ENCODE assay signal across 19 cellular contexts in the genomic region with DNA sequence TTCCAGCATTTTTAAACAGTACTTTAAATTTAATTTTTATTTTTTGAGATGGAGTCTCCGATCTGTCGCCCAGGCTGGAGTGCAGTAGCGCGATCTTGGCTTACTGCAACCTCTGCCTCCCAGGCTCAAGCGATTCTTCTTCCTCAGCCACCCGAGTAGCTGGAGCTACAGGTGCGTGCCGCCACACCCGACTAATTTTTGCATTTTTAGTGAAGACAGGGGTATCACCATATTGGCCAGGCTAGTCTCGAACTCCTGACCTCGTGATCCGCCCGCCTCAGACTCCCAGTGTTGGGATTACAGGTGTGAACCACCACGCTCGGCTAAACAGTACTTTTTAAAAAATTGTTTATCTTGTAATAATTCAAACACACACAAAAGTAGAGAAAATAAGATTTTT. TPM values are rescaled to one million over a fixed set of nuclear protein-coding genes. Genes with fewer than 3 reads are reported as not detected.
A peak's percentile ranks its signal among the peaks of the same experiment; 100 is the strongest.
DNase-seq lines count a peak whose midpoint lies in the region; ATAC-seq and TF ChIP-seq lines count a peak whose summit lies in the region.
"Had no signal": no experiment of that assay in that cellular context is flagged by ENCODE, and none has a peak within 500 bp of the region (broad histone marks: within the 10 kb centered on the region; RNA-seq: fewer than 3 reads in every experiment).

No MANE protein-coding gene starts in this region.

- H3K4me3 Mint-ChIP-seq in activated CD8-positive, alpha-beta memory T cell treated with anti-CD3 and anti-CD28 coated beads, Interleukin-2, amount 10 ng/mL, durations not matched to agents 7 days and 5 days, result no peak overlapping the region
- H3K4me3 Mint-ChIP-seq in endodermal cell (peak overlapping the region; percentile 84), neural progenitor cell (peak overlapping the region; percentile 69)

- DNase-seq in activated CD8-positive, alpha-beta memory T cell treated with anti-CD3 and anti-CD28 coated beads, Interleukin-2, amount 50 U/mL, for 48 hours, result peak; percentile 40
- DNase-seq in activated CD8-positive, alpha-beta memory T cell treated with anti-CD3 and anti-CD28 coated beads, Interleukin-2, amount 10 ng/mL, durations not matched to agents 7 days and 5 days, result no peak
- DNase-seq in endodermal cell, result no peak
- no peak for DNase-seq in neural progenitor cell (ENCODE audit: low spot score)
- no peak for DNase-seq in islet precursor cell
- DNase-seq in sciatic nerve (ENCODE audit: low spot score), result no peak
- no peak for DNase-seq in midbrain (lab: John Stamatoyannopoulos, UW)
- DNase-seq: activated CD4-positive, alpha-beta T cell treated with anti-CD3 and anti-CD28 coated beads for 48 hours; activated effector memory CD4-positive, alpha-beta T cell treated with Interleukin-2 at 50 U/mL for 16 hours; amygdala; C1 segment of cervical spinal cord; cortex of kidney; gastrocnemius medialis; hippocampal formation; mucosa of descending colon; NCI-H1105; NCI-H1930 had no signal

- H4K20me1 ChIP-seq in neural progenitor cell (ENCODE audit: low read depth), result no peaks in the 10 kb centered on the region

- H3K4me1 ChIP-seq in HEK293 (ENCODE audit: control insufficient read depth, insufficient read depth, low read length) (no peaks in the 10 kb centered on the region; the same call in 1 of the 2 replicates), endodermal cell (ENCODE audit: control insufficient read depth, insufficient read depth, low read length) (no peaks in the 10 kb centered on the region), neural progenitor cell (peaks cover 6% of the 10 kb centered on the region)

- TF ChIP-seq CTCF in HEK293 (tag by site-specific recombination; IDR thresholded peaks at IDR 0.05) (no peak), endodermal cell (conservative IDR thresholded peaks at IDR 0.05) (no peak), neural progenitor cell (IDR thresholded peaks at IDR 0.05) (no peak)

- H3K9ac ChIP-seq in endodermal cell (ENCODE audit: extremely low read depth, low read length, poor library complexity, severe bottlenecking), result no peak overlapping the region
- no peak overlapping the region for H3K9ac ChIP-seq in neural progenitor cell

- intact Hi-C loops in sciatic nerve (cut with DNase I), result no loop called here

- H3K9me3 ChIP-seq in HEK293 (ENCODE audit: control insufficient read depth, insufficient read depth, low read depth, low read length), result no peaks in the 10 kb centered on the region
- no peaks in the 10 kb centered on the region for H3K9me3 ChIP-seq in endodermal cell (ENCODE audit: control insufficient read depth, low read length)
- no peaks in the 10 kb centered on the region for H3K9me3 ChIP-seq in neural progenitor cell (ENCODE audit: low read depth)
- H3K9me3 ChIP-seq: gastrocnemius medialis, mucosa of descending colon had no signal

- no peak overlapping the region for H3K4me2 ChIP-seq in neural progenitor cell

- POLR2A ChIA-PET in HEK293 (lab: Yijun Ruan, JAX), result interaction anchor here (0.7 to 2.4 kb wide), 2 partner anchors 10 to 14 kb away, joined by 3 to 12 read pairs; no protein-coding TSS in a partner anchor

- no peaks in the 10 kb centered on the region; a peak in 1 of 3 replicates for H3K36me3 ChIP-seq in HEK293 (ENCODE audit: control insufficient read depth in 2 of 2, insufficient read depth in 1 of 2, low read length in 2 of 2)
- H3K36me3 ChIP-seq in endodermal cell (ENCODE audit: control insufficient read depth, insufficient read depth, low read length), result no peaks in the 10 kb centered on the region
- no peaks in the 10 kb centered on the region for H3K36me3 ChIP-seq in neural progenitor cell
- H3K36me3 ChIP-seq: gastrocnemius medialis had no signal

- no peak overlapping the region for H2AFZ ChIP-seq in neural progenitor cell (replicated peaks)

- peaks cover 44% of the 10 kb centered on the region for H3F3A ChIP-seq in neural progenitor cell (ENCODE audit: low read depth)

- H3K4me1 Mint-ChIP-seq in activated CD8-positive, alpha-beta memory T cell treated with anti-CD3 and anti-CD28 coated beads, Interleukin-2, amount 10 ng/mL, durations not matched to agents 7 days and 5 days, result peaks cover 25% of the 10 kb centered on the region
- H3K4me1 Mint-ChIP-seq in endodermal cell (peaks cover 13% of the 10 kb centered on the region), neural progenitor cell (peaks cover 20% of the 10 kb centered on the region)

- no peaks in the 10 kb centered on the region for H3K9me3 Mint-ChIP-seq in activated CD8-positive, alpha-beta memory T cell treated with anti-CD3 and anti-CD28 coated beads, Interleukin-2, amount 10 ng/mL, durations not matched to agents 7 days and 5 days (ENCODE audit: low read depth)
- H3K9me3 Mint-ChIP-seq in endodermal cell (no peaks in the 10 kb centered on the region), neural progenitor cell (no peaks in the 10 kb centered on the region)
- H3K9me3 Mint-ChIP-seq: T-helper 1 cell treated with Interleukin-12 subunit alpha and Interleukin-12 subunit beta and Interleukin-4 antibody, amounts not matched to agents 30 μg/mL and 1 μg/mL, for 36 hours had no signal

- no peak overlapping the region for H3K4me3 ChIP-seq in HEK293 (ENCODE audit: low read depth, low read length)
- no peak overlapping the region for H3K4me3 ChIP-seq in endodermal cell (ENCODE audit: low read length)
- no peak overlapping the region for H3K4me3 ChIP-seq in neural progenitor cell
- H3K4me3 ChIP-seq: mucosa of descending colon had no signal

- WGBS in endodermal cell (ENCODE audit: insufficient coverage in 1 of 2, insufficient read length in 1 of 2), 2 experiments, result 94 to 98% methylated on average over 8 to 13 of the region's 15 CpGs

- H3K36me3 Mint-ChIP-seq in activated CD8-positive, alpha-beta memory T cell treated with anti-CD3 and anti-CD28 coated beads, Interleukin-2, amount 10 ng/mL, durations not matched to agents 7 days and 5 days, result no peaks in the 10 kb centered on the region
- H3K36me3 Mint-ChIP-seq in endodermal cell (ENCODE audit: low read depth), result no peaks in the 10 kb centered on the region
- H3K36me3 Mint-ChIP-seq in neural progenitor cell, result no peaks in the 10 kb centered on the region

- CTCF ChIA-PET in activated CD8-positive, alpha-beta memory T cell treated with anti-CD3 and anti-CD28 coated beads, Interleukin-2, amount 10 ng/mL, durations not matched to agents 7 days and 5 days (lab: Charles Lee), result interaction anchor here (1.6 to 1.7 kb wide), 2 partner anchors 19 to 95 kb away, joined by 5 to 6 read pairs; no protein-coding TSS in a partner anchor
- CTCF ChIA-PET in HEK293 (lab: Yijun Ruan, JAX), result interaction anchor here (1.4 kb wide), 1 partner anchor 95 kb away, joined by 3 read pairs; no protein-coding TSS in a partner anchor

- no peak overlapping the region for H3K27ac ChIP-seq in HEK293 (ENCODE audit: extremely low read depth, low read depth, low read length)
- no peak overlapping the region for H3K27ac ChIP-seq in endodermal cell (ENCODE audit: low read depth, low read length)
- H3K27ac ChIP-seq in neural progenitor cell, result no peak overlapping the region

- H3K27ac Mint-ChIP-seq in activated CD8-positive, alpha-beta memory T cell treated with anti-CD3 and anti-CD28 coated beads, Interleukin-2, amount 10 ng/mL, durations not matched to agents 7 days and 5 days, result no peak overlapping the region
- H3K27ac Mint-ChIP-seq in endodermal cell (no peak overlapping the region), neural progenitor cell (no peak overlapping the region)

- ATAC-seq in activated CD8-positive, alpha-beta memory T cell treated with anti-CD3 and anti-CD28 coated beads, Interleukin-2, amount 10 ng/mL, durations not matched to agents 7 days and 5 days, result no peak
- ATAC-seq in sciatic nerve, result no peak
- ATAC-seq: gastrocnemius medialis, mucosa of descending colon had no signal

- H3K27me3 Mint-ChIP-seq in activated CD8-positive, alpha-beta memory T cell treated with anti-CD3 and anti-CD28 coated beads, Interleukin-2, amount 10 ng/mL, durations not matched to agents 7 days and 5 days, result no peaks in the 10 kb centered on the region
- peaks cover 5% of the 10 kb centered on the region for H3K27me3 Mint-ChIP-seq in endodermal cell (ENCODE audit: insufficient read depth)
- H3K27me3 Mint-ChIP-seq in neural progenitor cell (ENCODE audit: insufficient read depth, low read depth), result no peaks in the 10 kb centered on the region

- H3K27me3 ChIP-seq in endodermal cell (ENCODE audit: control insufficient read depth, insufficient read depth, low read length, poor library complexity, severe bottlenecking), result no peaks in the 10 kb centered on the region
- H3K27me3 ChIP-seq in neural progenitor cell, result no peaks in the 10 kb centered on the region
- H3K27me3 ChIP-seq: gastrocnemius medialis had no signal

- H3K79me2 ChIP-seq in neural progenitor cell (ENCODE audit: low read depth), result peaks cover 13% of the 10 kb centered on the region

TF ChIP-seq in HEK293, 187 proteins besides CTCF, POLR2A, EP300 and RAD21 (continues in another document):
- peak; percentile 69 for TF ChIP-seq SCRT2 (tag by site-specific recombination; IDR thresholded peaks at IDR 0.05)

RNA-seq across cellular contexts. Expression of gene FOXJ2, which starts 4.2 kb away (rescaled TPM):
- 10 to 100 TPM; 17.9 to 18.1 TPM for total RNA-seq in activated CD8-positive, alpha-beta memory T cell treated with anti-CD3 and anti-CD28 coated beads, Interleukin-2, amount 10 ng/mL, durations not matched to agents 7 days and 5 days
- total RNA-seq in endodermal cell, result 10 to 100 TPM; 10.8 to 21.2 TPM
- 13.5 TPM for polyA plus RNA-seq in endodermal cell (2013, experiment 1 of 2)
- polyA plus RNA-seq in endodermal cell (2013, experiment 2 of 2), result 13.4 TPM
- total RNA-seq in neural progenitor cell (ENCODE audit: low replicate concordance), result 6.8 and 7.4 TPM in 2 replicates
- 29.9 TPM for total RNA-seq in sciatic nerve

RNA-seq across cellular contexts. Expression of gene C3AR1, which starts 37.9 kb away (rescaled TPM):
- total RNA-seq in activated CD8-positive, alpha-beta memory T cell treated with anti-CD3 and anti-CD28 coated beads, Interleukin-2, amount 10 ng/mL, durations not matched to agents 7 days and 5 days, result 10 to 100 TPM in 1 of 2 experiments, 1 to 10 TPM in 1; 9.3 to 10.7 TPM
- total RNA-seq in endodermal cell (not detected), neural progenitor cell (ENCODE audit: low replicate concordance) (not detected in 2 replicates), sciatic nerve (21.8 TPM)
- polyA plus RNA-seq in endodermal cell (2013, experiment 1 of 2), result not detected
- polyA plus RNA-seq in endodermal cell (2013, experiment 2 of 2), result not detected

RNA-seq across cellular contexts. Expression of gene NECAP1, which starts 53.8 kb away (rescaled TPM):
- 10 to 100 TPM; 32.4 to 40.5 TPM for total RNA-seq in activated CD8-positive, alpha-beta memory T cell treated with anti-CD3 and anti-CD28 coated beads, Interleukin-2, amount 10 ng/mL, durations not matched to agents 7 days and 5 days
- total RNA-seq in endodermal cell (10 to 100 TPM; 19.9 to 33.9 TPM), neural progenitor cell (ENCODE audit: low replicate concordance) (25.2 and 40.1 TPM in 2 replicates), sciatic nerve (34.8 TPM)
- 20.3 TPM for polyA plus RNA-seq in endodermal cell (2013, experiment 1 of 2)
- 20.1 TPM for polyA plus RNA-seq in endodermal cell (2013, experiment 2 of 2)

Comparison
In these comparisons a context has a peak if more than half of its experiments do, and no peak if none do; other contexts are left out.
1. RNA of gene C3AR1, which starts 37.9 kb away (total RNA-seq): 21.8 TPM in sciatic nerve (single experiment) and 9.3 to 10.7 TPM in activated CD8-positive, alpha-beta memory T cell treated with anti-CD3 and anti-CD28 coated beads, Interleukin-2, amount 10 ng/mL, durations not matched to agents 7 days and 5 days; not detected in endodermal cell and not detected in neural progenitor cell; every median in the first group is over 10 times any median in the second.